Comparison of ENCODE assay signal across 18 cellular contexts in genomic region chrX:35665311-35665710, GRCh38.
"Had no signal": no experiment of that assay in that cellular context is flagged by ENCODE, and none has a peak within 500 bp of the region (broad histone marks: within the 10 kb centered on the region; RNA-seq: fewer than 3 reads in every experiment).

No MANE protein-coding gene starts in this region.

- H3K27ac ChIP-seq: ascending aorta, esophagus muscularis mucosa, pancreas, sigmoid colon, stomach, testis, VCaP had no signal

- H3K27ac Mint-ChIP-seq: activated CD4-positive, alpha-beta memory T cell treated with anti-CD3 and anti-CD28 coated beads for 36 hours; activated CD4-positive, alpha-beta T cell treated with anti-CD3 and anti-CD28 coated beads for 36 hours; activated CD8-positive, alpha-beta memory T cell treated with anti-CD3 and anti-CD28 coated beads, Interleukin-2, amount 10 ng/mL, durations not matched to agents 7 days and 5 days; activated naive CD4-positive, alpha-beta T cell treated with anti-CD3 and anti-CD28 coated beads for 36 hours; activated naive CD8-positive, alpha-beta T cell treated with anti-CD3 and anti-CD28 coated beads, Interleukin-2, amount 50 U/mL, for 24 hours; activated T-helper 2 cell treated with anti-CD3 and anti-CD28 coated beads, Interferon-gamma antibody, Interleukin-2, Interleukin-4, amounts not matched to agents 10 μg/mL and 5 μg/mL and 100 μg/mL, durations not matched to agents 14 hours and 24 hours and 36 hours; T-cell had no signal

- H3K4me3 ChIP-seq: ascending aorta, esophagus muscularis mucosa, pancreas, sigmoid colon, stomach, testis had no signal

- H3K27me3 ChIP-seq: ascending aorta, esophagus muscularis mucosa, sigmoid colon, testis had no signal

- H3K27me3 Mint-ChIP-seq: activated CD4-positive, alpha-beta memory T cell treated with anti-CD3 and anti-CD28 coated beads for 36 hours; activated CD4-positive, alpha-beta T cell treated with anti-CD3 and anti-CD28 coated beads for 36 hours; activated CD8-positive, alpha-beta memory T cell treated with anti-CD3 and anti-CD28 coated beads, Interleukin-2, amount 10 ng/mL, durations not matched to agents 7 days and 5 days; activated naive CD8-positive, alpha-beta T cell treated with anti-CD3 and anti-CD28 coated beads, Interleukin-2, amount 50 U/mL, for 24 hours; T-cell had no signal

- H3K4me1 Mint-ChIP-seq: activated CD4-positive, alpha-beta T cell treated with anti-CD3 and anti-CD28 coated beads for 36 hours; activated CD8-positive, alpha-beta memory T cell treated with anti-CD3 and anti-CD28 coated beads, Interleukin-2, amount 10 ng/mL, durations not matched to agents 7 days and 5 days; activated naive CD8-positive, alpha-beta T cell treated with anti-CD3 and anti-CD28 coated beads, Interleukin-2, amount 50 U/mL, for 24 hours; T-cell had no signal

- H3K9me3 Mint-ChIP-seq: activated CD4-positive, alpha-beta memory T cell treated with anti-CD3 and anti-CD28 coated beads for 36 hours; activated naive CD4-positive, alpha-beta T cell treated with anti-CD3 and anti-CD28 coated beads for 36 hours; activated naive CD8-positive, alpha-beta T cell treated with anti-CD3 and anti-CD28 coated beads, Interleukin-2, amount 50 U/mL, for 24 hours; activated T-helper 2 cell treated with anti-CD3 and anti-CD28 coated beads, Interferon-gamma antibody, Interleukin-2, Interleukin-4, amounts not matched to agents 10 μg/mL and 5 μg/mL and 100 μg/mL, durations not matched to agents 14 hours and 24 hours and 36 hours had no signal

- H3K36me3 ChIP-seq: ascending aorta, esophagus muscularis mucosa, pancreas, sigmoid colon, stomach had no signal

- H3K4me3 Mint-ChIP-seq: activated CD4-positive, alpha-beta memory T cell treated with anti-CD3 and anti-CD28 coated beads for 36 hours; activated CD4-positive, alpha-beta T cell treated with anti-CD3 and anti-CD28 coated beads for 36 hours; activated CD8-positive, alpha-beta memory T cell treated with anti-CD3 and anti-CD28 coated beads, Interleukin-2, amount 10 ng/mL, durations not matched to agents 7 days and 5 days; activated naive CD4-positive, alpha-beta T cell treated with anti-CD3 and anti-CD28 coated beads for 36 hours; activated naive CD8-positive, alpha-beta T cell treated with anti-CD3 and anti-CD28 coated beads, Interleukin-2, amount 50 U/mL, for 24 hours; T-cell had no signal

- DNase-seq: activated CD4-positive, alpha-beta memory T cell treated with anti-CD3 and anti-CD28 coated beads for 36 hours; activated CD4-positive, alpha-beta T cell treated with anti-CD3 and anti-CD28 coated beads for 36 hours; activated CD8-positive, alpha-beta memory T cell treated with anti-CD3 and anti-CD28 coated beads, Interleukin-2, amount 10 ng/mL, durations not matched to agents 7 days and 5 days; activated naive CD4-positive, alpha-beta T cell treated with anti-CD3 and anti-CD28 coated beads for 36 hours; activated naive CD8-positive, alpha-beta T cell treated with anti-CD3 and anti-CD28 coated beads, Interleukin-2, amount 50 U/mL, for 24 hours; activated T-cell treated with anti-CD3 and anti-CD28 coated beads, Interleukin-2, amount 50 U/mL, for 1 hour; hypothalamus; pancreas; sigmoid colon; stimulated activated CD4-positive, alpha-beta T cell treated with anti-CD3 and anti-CD28 coated beads, Interleukin-1b, Interleukin-23, amount 100 ng/mL, for 48 hours; stomach; T-cell; T1000; testis had no signal

- H3K36me3 Mint-ChIP-seq: activated CD4-positive, alpha-beta memory T cell treated with anti-CD3 and anti-CD28 coated beads for 36 hours; activated CD8-positive, alpha-beta memory T cell treated with anti-CD3 and anti-CD28 coated beads, Interleukin-2, amount 10 ng/mL, durations not matched to agents 7 days and 5 days; T-cell had no signal

- H3K9me3 ChIP-seq: ascending aorta, esophagus muscularis mucosa, pancreas, sigmoid colon, testis had no signal

- ATAC-seq: activated CD4-positive, alpha-beta T cell treated with anti-CD3 and anti-CD28 coated beads for 36 hours; activated CD8-positive, alpha-beta memory T cell treated with anti-CD3 and anti-CD28 coated beads, Interleukin-2, amount 10 ng/mL, durations not matched to agents 7 days and 5 days; activated naive CD8-positive, alpha-beta T cell treated with anti-CD3 and anti-CD28 coated beads, Interleukin-2, amount 50 U/mL, for 24 hours; pancreas; T-cell had no signal

- H3K4me1 ChIP-seq: ascending aorta, esophagus muscularis mucosa, pancreas, sigmoid colon, stomach, testis had no signal
